Comparison of ENCODE assay signal across 7 cellular contexts in the genomic region with DNA sequence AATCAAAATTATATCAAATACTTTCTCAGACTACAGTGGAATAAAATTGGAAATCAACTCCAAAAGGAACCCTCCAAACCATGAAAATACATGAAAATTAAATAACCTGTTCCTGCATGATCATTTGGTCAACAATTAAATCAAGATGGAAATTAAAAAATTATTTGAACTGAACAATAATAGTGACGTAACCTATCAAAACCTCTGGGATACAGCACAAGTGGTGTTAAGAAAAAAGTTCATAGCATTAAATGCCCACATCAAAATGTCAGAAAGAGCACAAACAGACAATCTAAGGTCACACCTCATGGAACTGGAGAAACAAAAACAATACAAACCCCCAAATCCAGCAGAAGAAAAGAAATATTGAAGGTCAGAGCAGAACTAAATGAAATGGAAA.
"Had no signal": no experiment of that assay in that cellular context is flagged by ENCODE, and none has a peak within 500 bp of the region (broad histone marks: within the 10 kb centered on the region; RNA-seq: fewer than 3 reads in every experiment).

No MANE protein-coding gene starts in this region.

- H3K27ac ChIP-seq: HL-60, KMS-11 had no signal

- FAIRE-seq: HTR-8/SVneo, K562 had no signal

- H3K9ac ChIP-seq: KMS-11 had no signal

- H3K4me3 ChIP-seq: K562 had no signal

- DNase-seq: IMR-90, KBM-7, KG1 had no signal

- ATAC-seq: K562 had no signal

- H3K4me2 ChIP-seq: KMS-11 had no signal
